9 cellular contexts compared by ENCODE assay signal in genomic region chr3:192915724-192916123, GRCh38. TPM values are rescaled to one million over a fixed set of nuclear protein-coding genes. Genes with fewer than 3 reads are reported as not detected.
DNase-seq lines count a peak whose midpoint lies in the region; ATAC-seq and TF ChIP-seq lines count a peak whose summit lies in the region.
"Had no signal": no experiment of that assay in that cellular context is flagged by ENCODE, and none has a peak within 500 bp of the region (broad histone marks: within the 10 kb centered on the region; RNA-seq: fewer than 3 reads in every experiment).

No MANE protein-coding gene starts in this region.

- WGBS in mesenchymal stem cell: 30% methylated on average over 2 of the region's 2 CpGs

- no peak overlapping the region for H3K18ac ChIP-seq in mesenchymal stem cell (ENCODE audit: low read depth in 1 of 2, low read length in 2 of 2)

- H3K27me3 ChIP-seq in CD4-positive, CD25-positive, alpha-beta regulatory T cell (ENCODE audit: control insufficient read depth, insufficient read depth, low read length): peaks cover 14% of the 10 kb centered on the region
- H3K27me3 ChIP-seq in mesenchymal stem cell (ENCODE audit: control insufficient read depth in 1 of 2, insufficient read depth in 1 of 2, low read length in 2 of 2): peaks cover 0 to 6% of the 10 kb centered on the region in 2 experiments
- H3K27me3 ChIP-seq: uterus had no signal

- no peaks in the 10 kb centered on the region for H3K36me3 ChIP-seq in CD4-positive, CD25-positive, alpha-beta regulatory T cell (ENCODE audit: control insufficient read depth, insufficient read depth, low read length)
- no peaks in the 10 kb centered on the region for H3K36me3 ChIP-seq in mesenchymal stem cell (ENCODE audit: control insufficient read depth in 1 of 2, insufficient read depth in 2 of 2, low read depth in 1 of 2, low read length in 2 of 2)
- no peaks in the 10 kb centered on the region for H3K36me3 ChIP-seq in OCI-LY7 (ENCODE audit: insufficient read depth, low read length)
- H3K36me3 ChIP-seq: uterus had no signal

- peaks cover 0 to 47% (median 22%) of the 10 kb centered on the region in 4 donors for H3K4me1 Mint-ChIP-seq in CD4-positive, CD25-positive, alpha-beta regulatory T cell

- peaks cover 28% of the 10 kb centered on the region for H3K4me1 ChIP-seq in CD4-positive, CD25-positive, alpha-beta regulatory T cell (ENCODE audit: control insufficient read depth, insufficient read depth, low read length, poor library complexity, severe bottlenecking)
- peaks cover 5% of the 10 kb centered on the region for H3K4me1 ChIP-seq in mesenchymal stem cell (ENCODE audit: control insufficient read depth, insufficient read depth, low read depth, low read length)
- H3K4me1 ChIP-seq in OCI-LY7 (ENCODE audit: insufficient read depth, low read length, poor library complexity, severe bottlenecking): no peaks in the 10 kb centered on the region

- H3K27me3 Mint-ChIP-seq in CD4-positive, CD25-positive, alpha-beta regulatory T cell: peaks cover 46% of the 10 kb centered on the region

- H3K4me3 Mint-ChIP-seq in CD4-positive, CD25-positive, alpha-beta regulatory T cell: peak overlapping the region; percentile 90 to 98 (median 94)

- no peak overlapping the region for H3K14ac ChIP-seq in mesenchymal stem cell (ENCODE audit: low read length in 2 of 2)

- POLR2A ChIA-PET in OCI-LY7 (lab: Charles Lee): interaction anchor here (0.7 kb wide), 1 partner anchor 69 kb away, joined by 3 read pairs; no protein-coding TSS in a partner anchor

- no peaks in the 10 kb centered on the region for H3K79me2 ChIP-seq in OCI-LY7 (ENCODE audit: insufficient read depth, low read depth, low read length)

- no peak overlapping the region for H3K23ac ChIP-seq in mesenchymal stem cell (ENCODE audit: low read length in 2 of 2)

- no TSS peak for BruUV-seq in OCI-LY7 (replicated peaks; lab: Mats Ljungman, UMichigan)

- no peak overlapping the region for H2BK12ac ChIP-seq in mesenchymal stem cell (ENCODE audit: low read length in 2 of 2)

- peaks cover 10% of the 10 kb centered on the region for H3K79me1 ChIP-seq in mesenchymal stem cell (replicated peaks; ENCODE audit: low read length, poor library complexity, severe bottlenecking)

- H2BK15ac ChIP-seq in mesenchymal stem cell (ENCODE audit: low read depth, poor library complexity, severe bottlenecking): no peak overlapping the region

- CTCF ChIA-PET in OCI-LY7 (lab: Charles Lee; ENCODE audit: unreplicated experiment): no interaction called here

- H3K36me3 Mint-ChIP-seq in CD4-positive, CD25-positive, alpha-beta regulatory T cell: no peaks in the 10 kb centered on the region

- peaks cover 0 to 8% (median 0%) of the 10 kb centered on the region in 7 donors for H3K9me3 Mint-ChIP-seq in CD4-positive, CD25-positive, alpha-beta regulatory T cell

- DNase-seq in CD4-positive, CD25-positive, alpha-beta regulatory T cell: no peak
- DNase-seq in HCEC 1CT: peak; percentile 26
- no peak for DNase-seq in astrocyte of the spinal cord (ENCODE audit: low read depth, low spot score)
- peak; percentile 54 for DNase-seq in mesenchymal stem cell
- DNase-seq in NK-92 (lab: John Stamatoyannopoulos, UW; ENCODE audit: unreplicated experiment): no peak
- no peak for DNase-seq in OCI-LY7 (ENCODE audit: low spot score)

- no peak overlapping the region for H2AFZ ChIP-seq in mesenchymal stem cell (ENCODE audit: low read depth, low read length)
- H2AFZ ChIP-seq in OCI-LY7 (ENCODE audit: low read length): no peak overlapping the region

- H3K9me3 ChIP-seq in CD4-positive, CD25-positive, alpha-beta regulatory T cell (ENCODE audit: control insufficient read depth in 2 of 2, low read length in 2 of 2): no peaks in the 10 kb centered on the region
- H3K9me3 ChIP-seq in mesenchymal stem cell (ENCODE audit: control insufficient read depth, low read length) (no peaks in the 10 kb centered on the region), OCI-LY7 (ENCODE audit: low read length) (no peaks in the 10 kb centered on the region)
- H3K9me3 ChIP-seq: uterus had no signal

- intact Hi-C loops in OCI-LY7 (cut with micrococcal nuclease; ENCODE audit: unreplicated experiment): no loop called here

- no peak overlapping the region for H3K27ac ChIP-seq in CD4-positive, CD25-positive, alpha-beta regulatory T cell (ENCODE audit: insufficient read depth, low read length, poor library complexity, severe bottlenecking)
- H3K27ac ChIP-seq in mesenchymal stem cell (ENCODE audit: low read length, poor library complexity, severe bottlenecking) (no peak overlapping the region), OCI-LY7 (ENCODE audit: low read depth, low read length, poor library complexity, severe bottlenecking) (no peak overlapping the region)

- ATAC-seq in CD4-positive, CD25-positive, alpha-beta regulatory T cell (ENCODE audit: low read depth in 2 of 2): no peak
- ATAC-seq in HG03469 (IDR thresholded peaks at IDR 0.05; ENCODE audit: unreplicated experiment) (no peak), GM19023 (IDR thresholded peaks at IDR 0.05; ENCODE audit: unreplicated experiment) (no peak)

- H3K4me2 ChIP-seq in mesenchymal stem cell (ENCODE audit: low read length, poor library complexity, severe bottlenecking): peak overlapping the region; percentile 54
- no peak overlapping the region for H3K4me2 ChIP-seq in OCI-LY7 (ENCODE audit: low read length)

- no peak overlapping the region for H2AK5ac ChIP-seq in mesenchymal stem cell (ENCODE audit: low read length, severe bottlenecking)

- peak overlapping the region in 1 of 3 donors; percentile 92 for H3K27ac Mint-ChIP-seq in CD4-positive, CD25-positive, alpha-beta regulatory T cell

- no peak overlapping the region for H4K8ac ChIP-seq in mesenchymal stem cell (ENCODE audit: low read length)

- no peak overlapping the region for H3K4ac ChIP-seq in mesenchymal stem cell (ENCODE audit: low read depth in 1 of 2, low read length in 2 of 2)

- H2BK5ac ChIP-seq in mesenchymal stem cell (ENCODE audit: low read depth, low read length, poor library complexity, severe bottlenecking): no peak overlapping the region

- H3K9me2 ChIP-seq in OCI-LY7 (ENCODE audit: insufficient read depth, low read length): no peaks in the 10 kb centered on the region

- H2BK120ac ChIP-seq in mesenchymal stem cell (ENCODE audit: low read depth, low read length): no peak overlapping the region

- no peaks in the 10 kb centered on the region for H4K20me1 ChIP-seq in OCI-LY7 (ENCODE audit: insufficient read depth, low read length)

- H3K4me3 ChIP-seq in CD4-positive, CD25-positive, alpha-beta regulatory T cell (ENCODE audit: low read depth, low read length): peak overlapping the region; percentile 67
- peak overlapping the region; percentile 95 for H3K4me3 ChIP-seq in astrocyte of the spinal cord (ENCODE audit: low read depth, low read length)
- H3K4me3 ChIP-seq in mesenchymal stem cell (ENCODE audit: insufficient read depth in 1 of 2, low read depth in 1 of 2, low read length in 2 of 2): no peak overlapping the region
- no peak overlapping the region for H3K4me3 ChIP-seq in OCI-LY7 (ENCODE audit: low read depth, low read length, poor library complexity, severe bottlenecking)

- no peak overlapping the region for H3K9ac ChIP-seq in mesenchymal stem cell (ENCODE audit: low read length)

- no peak for TF ChIP-seq CTCF in astrocyte of the spinal cord (IDR thresholded peaks at IDR 0.05; ENCODE audit: low read depth, low read length)
- TF ChIP-seq CTCF in OCI-LY7 (conservative IDR thresholded peaks at IDR 0.05; ENCODE audit: low read length): no peak

- no peak overlapping the region for H4K91ac ChIP-seq in mesenchymal stem cell (ENCODE audit: low read length)

- in situ Hi-C loops in astrocyte of the spinal cord (cut with HindIII; ENCODE audit: low sequenced_read_pairs): no loop called here

RNA-seq across cellular contexts. Expression of gene MB21D2, which starts 1.9 kb away (rescaled TPM):
- 10.8 TPM for total RNA-seq in CD4-positive, CD25-positive, alpha-beta regulatory T cell
- polyA plus RNA-seq in CD4-positive, CD25-positive, alpha-beta regulatory T cell: 1 to 10 TPM; 2.6 to 3.9 (median 3.0) TPM
- polyA plus RNA-seq in mesenchymal stem cell (2013, experiment 1 of 2): 4.7 TPM
- polyA plus RNA-seq in mesenchymal stem cell (2013, experiment 2 of 2): 4.6 TPM
- total RNA-seq in OCI-LY7 (2014; rRNA removed; shearing (Covaris generic)): 0.06 TPM in 1 of 2 replicates, not detected in the other
- not detected in 2 replicates for total RNA-seq in OCI-LY7 (2022)

Comparison
In these comparisons a context has a peak if more than half of its experiments do, and no peak if none do; other contexts are left out.
1. DNase-seq: peak in HCEC 1CT (single experiment) and mesenchymal stem cell (single experiment); none in CD4-positive, CD25-positive, alpha-beta regulatory T cell (0 of 3), astrocyte of the spinal cord (single experiment), NK-92 (single experiment) and OCI-LY7 (single experiment).
2. H3K4me3 ChIP-seq: peak in CD4-positive, CD25-positive, alpha-beta regulatory T cell (single experiment) and astrocyte of the spinal cord (single experiment); none in mesenchymal stem cell (0 of 2) and OCI-LY7 (single experiment).
3. RNA of gene MB21D2, which starts 1.9 kb away (total RNA-seq): 10.8 TPM in CD4-positive, CD25-positive, alpha-beta regulatory T cell (single experiment); 0.06 TPM in OCI-LY7; every median in the first group is over 10 times any median in the second.